Comparison of ENCODE assay signal across 15 cellular contexts in genomic region chr21:37503848-37504467, GRCh38.
DNase-seq lines count a peak whose midpoint lies in the region; ATAC-seq, FAIRE-seq and TF ChIP-seq lines count a peak whose summit lies in the region.
"Had no signal": no experiment of that assay in that cellular context is flagged by ENCODE, and none has a peak within 500 bp of the region (broad histone marks: within the 10 kb centered on the region; RNA-seq: fewer than 3 reads in every experiment).

No MANE protein-coding gene starts in this region.

- H3K9me2 ChIP-seq in GM23338 (ENCODE audit: insufficient read depth), result no peaks in the 10 kb centered on the region

- FAIRE-seq in islet of Langerhans (lab: Jason Lieb, UNC), result peak; percentile 72

- H3K4me1 Mint-ChIP-seq in GM23338, result peaks cover 39% of the 10 kb centered on the region
- peaks cover 16% of the 10 kb centered on the region for H3K4me1 Mint-ChIP-seq in activated naive CD8-positive, alpha-beta T cell treated with anti-CD3 and anti-CD28 coated beads, Interleukin-2, amount 10 ng/mL, durations not matched to agents 7 days and 5 days

- no peaks in the 10 kb centered on the region; the same call in 2 of the 3 replicates for H3K9me3 Mint-ChIP-seq in GM23338
- H3K9me3 Mint-ChIP-seq in activated naive CD8-positive, alpha-beta T cell treated with anti-CD3 and anti-CD28 coated beads, Interleukin-2, amount 10 ng/mL, durations not matched to agents 7 days and 5 days, result peaks cover 1% of the 10 kb centered on the region

- H2AFZ ChIP-seq in GM23338, result no peak overlapping the region

- H3K9me3 ChIP-seq in AG04450 (ENCODE audit: control insufficient read depth, insufficient read depth, low read length), result no peaks in the 10 kb centered on the region; the same call in none of the 2 replicates
- H3K9me3 ChIP-seq: testis had no signal

- peaks cover 14% of the 10 kb centered on the region for H3K4me1 ChIP-seq in GM23338 (ENCODE audit: insufficient read depth)
- H3K4me1 ChIP-seq: testis had no signal

- no peaks in the 10 kb centered on the region for H4K20me1 ChIP-seq in GM23338 (replicated peaks; ENCODE audit: insufficient read depth)

- POLR2A ChIA-PET in AG04450 (lab: Yijun Ruan, JAX), result no interaction called here
- POLR2A ChIA-PET in activated naive CD8-positive, alpha-beta T cell treated with anti-CD3 and anti-CD28 coated beads, Interleukin-2, amount 10 ng/mL, durations not matched to agents 7 days and 5 days (lab: Charles Lee), result no interaction called here

- H3K36me3 ChIP-seq in GM23338 (ENCODE audit: insufficient read depth), result peaks cover 24% of the 10 kb centered on the region

- ATAC-seq in GM23338 (peak; percentile 68), GM21529 (IDR thresholded peaks at IDR 0.05; ENCODE audit: unreplicated experiment) (no peak), GM19452 (IDR thresholded peaks at IDR 0.05; ENCODE audit: unreplicated experiment) (no peak), HG02763 (IDR thresholded peaks at IDR 0.05; ENCODE audit: unreplicated experiment) (no peak), HG03095 (IDR thresholded peaks at IDR 0.05; ENCODE audit: unreplicated experiment) (no peak)
- no peak for ATAC-seq in activated naive CD8-positive, alpha-beta T cell treated with anti-CD3 and anti-CD28 coated beads, Interleukin-2, amount 10 ng/mL, durations not matched to agents 7 days and 5 days (ENCODE audit: low read depth)

- H3K4me2 ChIP-seq in GM23338, result no peak overlapping the region

- H3K79me2 ChIP-seq in GM23338 (replicated peaks; ENCODE audit: insufficient read depth), result peaks cover 50% of the 10 kb centered on the region

- peak overlapping the region; percentile 82 for H3K27ac ChIP-seq in AG04450 (ENCODE audit: low read depth, low read length)
- H3K27ac ChIP-seq in GM23338 (ENCODE audit: low read depth), result no peak overlapping the region
- H3K27ac ChIP-seq: testis had no signal

- no peaks in the 10 kb centered on the region for H3K27me3 Mint-ChIP-seq in GM23338 (ENCODE audit: insufficient read depth, low read depth, poor library complexity)
- H3K27me3 Mint-ChIP-seq in activated naive CD8-positive, alpha-beta T cell treated with anti-CD3 and anti-CD28 coated beads, Interleukin-2, amount 10 ng/mL, durations not matched to agents 7 days and 5 days, result no peaks in the 10 kb centered on the region

- peak overlapping the region; percentile 67 for H3K27ac Mint-ChIP-seq in GM23338
- peak overlapping the region; percentile 30 for H3K27ac Mint-ChIP-seq in activated naive CD8-positive, alpha-beta T cell treated with anti-CD3 and anti-CD28 coated beads, Interleukin-2, amount 10 ng/mL, durations not matched to agents 7 days and 5 days

- H3K27me3 ChIP-seq in AG04450 (ENCODE audit: control insufficient read depth, insufficient read depth, low read length) (no peaks in the 10 kb centered on the region), GM23338 (ENCODE audit: insufficient read depth) (no peaks in the 10 kb centered on the region)
- H3K27me3 ChIP-seq: testis had no signal

- CTCF ChIA-PET in AG04450 (lab: Charles Lee), result no interaction called here

- no peaks in the 10 kb centered on the region for H3F3A ChIP-seq in GM23338 (replicated peaks; ENCODE audit: low read depth)

- no peak for TF ChIP-seq CTCF in AG04450 (IDR thresholded peaks at IDR 0.05; ENCODE audit: low read depth, low read length)
- TF ChIP-seq CTCF in GM23338 (conservative IDR thresholded peaks at IDR 0.05; ENCODE audit: low read depth in 2 of 2), result no peak

- H3K36me3 Mint-ChIP-seq in GM23338 (ENCODE audit: low read depth), result peaks cover 29% of the 10 kb centered on the region
- peaks cover 48% of the 10 kb centered on the region for H3K36me3 Mint-ChIP-seq in activated naive CD8-positive, alpha-beta T cell treated with anti-CD3 and anti-CD28 coated beads, Interleukin-2, amount 10 ng/mL, durations not matched to agents 7 days and 5 days

- peak; percentile 43 for DNase-seq in AG04450 (ENCODE audit: low read depth, low spot score)
- DNase-seq in GM23338 (ENCODE audit: low spot score), result no peak
- DNase-seq in activated naive CD8-positive, alpha-beta T cell treated with anti-CD3 and anti-CD28 coated beads, Interleukin-2, amount 10 ng/mL, durations not matched to agents 7 days and 5 days, result no peak
- DNase-seq: aorta, DMS53, islet precursor cell, KG1, NCI-H526, T-helper 9 cell, testis had no signal

- H3K4me3 Mint-ChIP-seq in GM23338, result no peak overlapping the region; the same call in 2 of the 3 replicates
- H3K4me3 Mint-ChIP-seq in activated naive CD8-positive, alpha-beta T cell treated with anti-CD3 and anti-CD28 coated beads, Interleukin-2, amount 10 ng/mL, durations not matched to agents 7 days and 5 days, result no peak overlapping the region

- no peak overlapping the region for H3K4me3 ChIP-seq in AG04450 (ENCODE audit: low read depth, low read length)
- H3K4me3 ChIP-seq in GM23338, result no peak overlapping the region
- H3K4me3 ChIP-seq: testis had no signal

TF ChIP-seq in GM23338, 12 proteins besides CTCF, POLR2A, EP300 and RAD21 (continues in another document):
- TF ChIP-seq EZH2 (IDR thresholded peaks at IDR 0.05; ENCODE audit: low read depth, unreplicated experiment) (no peak), STAT1 (IDR thresholded peaks at IDR 0.05; ENCODE audit: unreplicated experiment) (no peak), ZNF331 (CRISPR knock-in tag; IDR thresholded peaks at IDR 0.05; ENCODE audit: low read depth) (no peak), EZH2phosphoT487 (IDR thresholded peaks at IDR 0.05; ENCODE audit: unreplicated experiment) (no peak), CREB1 (CRISPR knock-in tag; IDR thresholded peaks at IDR 0.05; ENCODE audit: low read depth) (no peak), JUNB (IDR thresholded peaks at IDR 0.05; ENCODE audit: unreplicated experiment) (no peak), REST (IDR thresholded peaks at IDR 0.05; ENCODE audit: unreplicated experiment) (no peak), NANOG (IDR thresholded peaks at IDR 0.05; ENCODE audit: borderline replicate concordance) (no peak), ETS1 (IDR thresholded peaks at IDR 0.05) (no peak), ZNF114 (CRISPR knock-in tag; IDR thresholded peaks at IDR 0.05) (no peak)
